26 cellular contexts compared by ENCODE assay signal in genomic region chr17:13851889-13852288, GRCh38.
"Had no signal": no experiment of that assay in that cellular context is flagged by ENCODE, and none has a peak within 500 bp of the region (broad histone marks: within the 10 kb centered on the region; RNA-seq: fewer than 3 reads in every experiment).

No MANE protein-coding gene starts in this region.

- H3K36me3 ChIP-seq: WERI-Rb-1 had no signal

- H3K9me3 ChIP-seq: body of pancreas had no signal

- H3K27me3 ChIP-seq: body of pancreas, dorsolateral prefrontal cortex had no signal

- H3K27ac ChIP-seq: body of pancreas, coronary artery, WERI-Rb-1 had no signal

- H3K4me3 ChIP-seq: body of pancreas, coronary artery, dorsolateral prefrontal cortex had no signal

- DNase-seq: activated B cell treated with CpG ODN at 0.5 μM for 24 hours; activated CD4-positive, alpha-beta T cell treated with anti-CD3 and anti-CD28 coated beads for 48 hours; activated CD4-positive, alpha-beta T cell treated with anti-CD3 and anti-CD28 coated beads, Interleukin-2, amount 50 U/mL, for 1 hour; activated CD4-positive, alpha-beta T cell treated with anti-CD3 and anti-CD28 coated beads, Interleukin-2, amount 50 U/mL, for 48 hours; activated CD8-positive, alpha-beta memory T cell treated with anti-CD3 and anti-CD28 coated beads for 24 hours; activated CD8-positive, alpha-beta T cell treated with anti-CD3 and anti-CD28 coated beads for 36 hours; activated effector memory CD4-positive, alpha-beta T cell treated with Interleukin-2 at 50 U/mL for 16 hours; activated gamma-delta T cell treated with Interleukin-2 at 50 U/mL for 16 hours; activated naive CD4-positive, alpha-beta T cell treated with anti-CD3 and anti-CD28 coated beads, Interleukin-2, amount 50 U/mL, for 16 hours; activated naive CD4-positive, alpha-beta T cell treated with Interleukin-2 at 50 U/mL for 16 hours; activated T-cell treated with anti-CD3 and anti-CD28 coated beads, Interleukin-2, amount 50 U/mL, for 4 hours; amniotic stem cell; anterior cingulate cortex; body of pancreas; cerebellar nuclear complex; dorsolateral prefrontal cortex; effector memory CD4-positive, alpha-beta T cell; endodermal cell; foreskin fibroblast; head of caudate nucleus; T-helper 1 cell; T-helper 17 cell; T1000; WERI-Rb-1 had no signal

- FAIRE-seq: frontal cortex had no signal
